8 cellular contexts compared by ENCODE assay signal in genomic region chr11:108221981-108222685, GRCh38. TPM values are rescaled to one million over a fixed set of nuclear protein-coding genes. Genes with fewer than 3 reads are reported as not detected.
DNase-seq lines count a peak whose midpoint lies in the region; TF ChIP-seq lines count a peak whose summit lies in the region.

Gene NPAT, minus strand, starts transcription at chr11:108222638. Its CDS starts 102 bp downstream, at chr11:108222536.

- H3K4me1 Mint-ChIP-seq in osteocyte (ENCODE audit: unreplicated experiment), result peaks cover 31% of the 10 kb centered on the region

- TF ChIP-seq POLR2A in erythroblast (IDR thresholded peaks at IDR 0.05; ENCODE audit: low read length), result peak; percentile 97

- H3K9me3 ChIP-seq in HAP-1, result no peaks in the 10 kb centered on the region

- H3K36me3 Mint-ChIP-seq in osteocyte (ENCODE audit: unreplicated experiment), result peaks cover 1% of the 10 kb centered on the region

- intact Hi-C loops in T-helper 1 cell treated with Interleukin-12 subunit alpha and Interleukin-12 subunit beta and Interleukin-4 antibody, amounts not matched to agents 30 ng/mL and 1 ng/mL, for 36 hours (cut with micrococcal nuclease), result loop anchor here (1.0 to 10.0 kb wide), 16 partner anchors 22 to 765 kb away; partner anchors contain the start of genes ACAT1, C11orf65, CUL5 and CWF19L2

- H3K27ac Mint-ChIP-seq in osteocyte (ENCODE audit: unreplicated experiment), result no peak within 1 kb of the TSS

- no peaks in the 10 kb centered on the region for H3K27me3 Mint-ChIP-seq in osteocyte (ENCODE audit: unreplicated experiment)

- H3K4me3 Mint-ChIP-seq in osteocyte (ENCODE audit: unreplicated experiment), result no peak within 1 kb of the TSS

- H3K27me3 ChIP-seq in HAP-1 (ENCODE audit: low read depth), result no peaks in the 10 kb centered on the region

- H3K36me3 ChIP-seq in HAP-1 (replicated peaks), result peaks cover 8% of the 10 kb centered on the region

- no peak for DNase-seq in Daoy (ENCODE audit: low read depth)
- no peak for DNase-seq in HAP-1 (ENCODE audit: low spot score in 2 of 2)
- DNase-seq in erythroblast (lab: John Stamatoyannopoulos, UW), result peak in 1 of 2 experiments; percentile 83
- DNase-seq in osteocyte (ENCODE audit: extremely low spot score, unreplicated experiment), result no peak
- no peak for DNase-seq in glomerular visceral epithelial cell (ENCODE audit: extremely low spot score)
- no peak for DNase-seq in ACHN
- no peak for DNase-seq in activated CD8-positive, alpha-beta memory T cell treated with anti-CD3 and anti-CD28 coated beads for 24 hours

- no peak for TF ChIP-seq CTCF in osteocyte (IDR thresholded peaks at IDR 0.05)

- no peaks in the 10 kb centered on the region for H3K9me3 Mint-ChIP-seq in osteocyte (ENCODE audit: unreplicated experiment)

- in situ Hi-C loops in HAP-1 (cut with MboI; ENCODE audit: low sequenced_read_pairs), result loop anchor here (10.0 to 25.0 kb wide), 2 partner anchors 273 to 440 kb away; partner anchors contain the start of genes DDX10 and POGLUT3
- in situ Hi-C loops in ACHN (cut with HindIII; ENCODE audit: low pct_ligation_motif_present, low pct_unique_long_range_greater_than_20kb, low sequenced_read_pairs), result no loop called here

- peaks cover 25% of the 10 kb centered on the region for H3K4me1 ChIP-seq in HAP-1

- H3K4me3 ChIP-seq in HAP-1, result peak within 1 kb of the TSS; percentile 69

RNA-seq across cellular contexts. Expression of gene NPAT, which starts in this region (rescaled TPM):
- 12.0 and 12.7 TPM in 2 replicates for total RNA-seq in Daoy (2014; rRNA removed; shearing (Covaris generic))
- 33.1 and 35.3 TPM in 2 replicates for total RNA-seq in T-helper 1 cell treated with Interleukin-12 subunit alpha and Interleukin-12 subunit beta and Interleukin-4 antibody, amounts not matched to agents 30 ng/mL and 1 ng/mL, for 36 hours
- 15.8 and 16.5 TPM in 2 replicates for total RNA-seq in osteocyte
